2 cellular contexts compared by ENCODE assay signal in the genomic region with DNA sequence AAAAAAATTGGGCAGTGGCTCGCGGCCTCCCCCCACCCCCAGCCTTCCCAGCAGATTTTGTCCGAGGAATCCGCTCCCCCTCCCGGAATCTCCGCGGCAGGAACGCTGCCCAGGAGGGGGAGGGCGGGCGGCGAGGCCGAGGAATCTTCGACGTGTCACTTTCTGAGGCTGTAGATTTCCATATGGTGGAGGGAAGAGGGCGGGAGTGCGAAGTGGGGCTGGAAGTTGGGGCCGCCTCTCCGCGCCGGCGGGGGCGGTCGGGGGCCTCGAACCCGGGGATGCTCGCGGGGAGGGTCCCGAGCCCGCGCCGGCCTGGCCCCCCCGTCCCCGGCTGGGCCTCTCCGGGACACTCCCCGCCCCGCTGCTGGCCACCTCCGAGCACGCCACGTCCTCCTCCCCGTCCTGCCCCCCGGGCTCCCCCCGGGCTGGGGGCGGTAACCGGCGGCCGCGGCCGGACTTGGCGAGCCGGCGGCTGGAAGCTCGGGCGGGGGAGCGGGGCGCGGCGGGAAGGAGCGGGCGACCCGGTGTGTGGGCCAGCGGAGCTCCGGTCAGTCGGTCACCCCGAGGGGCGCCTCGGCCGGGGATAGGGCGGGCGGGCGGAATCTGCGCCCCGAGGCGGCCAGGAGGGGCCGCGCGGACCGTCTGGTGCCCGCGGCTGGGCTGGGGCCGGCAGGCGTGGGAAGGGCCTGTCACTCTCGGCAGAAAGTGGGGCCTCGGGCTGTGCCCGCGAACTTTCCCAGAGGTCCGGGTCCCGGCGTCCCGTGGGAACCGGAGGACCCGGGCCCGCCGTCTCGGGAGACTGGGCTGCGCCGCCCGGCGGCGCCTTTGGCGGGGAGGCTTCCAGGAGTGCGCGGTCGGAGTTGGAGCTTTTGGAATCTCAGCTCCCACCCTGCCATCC.
A peak's percentile ranks its signal among the peaks of the same experiment; 100 is the strongest.
TF ChIP-seq lines count a peak whose summit lies in the region.

No MANE protein-coding gene starts in this region.

TF ChIP-seq in HEK293, 187 proteins besides CTCF, POLR2A, EP300 and RAD21 (continued from another document):
- TF ChIP-seq ZNF398 (tag by site-specific recombination; IDR thresholded peaks at IDR 0.05) (peak; percentile 83), ZNF391 (tag by site-specific recombination; IDR thresholded peaks at IDR 0.05; ENCODE audit: borderline replicate concordance, low read depth) (no peak), ZXDB (tag by site-specific recombination; IDR thresholded peaks at IDR 0.05) (no peak)
- TF ChIP-seq, protein P1, sequence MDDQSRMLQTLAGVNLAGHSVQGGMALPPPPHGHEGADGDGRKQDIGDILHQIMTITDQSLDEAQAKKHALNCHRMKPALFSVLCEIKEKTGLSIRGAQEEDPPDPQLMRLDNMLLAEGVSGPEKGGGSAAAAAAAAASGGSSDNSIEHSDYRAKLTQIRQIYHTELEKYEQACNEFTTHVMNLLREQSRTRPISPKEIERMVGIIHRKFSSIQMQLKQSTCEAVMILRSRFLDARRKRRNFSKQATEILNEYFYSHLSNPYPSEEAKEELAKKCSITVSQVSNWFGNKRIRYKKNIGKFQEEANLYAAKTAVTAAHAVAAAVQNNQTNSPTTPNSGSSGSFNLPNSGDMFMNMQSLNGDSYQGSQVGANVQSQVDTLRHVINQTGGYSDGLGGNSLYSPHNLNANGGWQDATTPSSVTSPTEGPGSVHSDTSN (CRISPR knock-in tag; IDR thresholded peaks at IDR 0.05) = 0 out of 2 replicates have a peak, but pooled peaks have one; percentile 42
- TF ChIP-seq, protein P2, sequence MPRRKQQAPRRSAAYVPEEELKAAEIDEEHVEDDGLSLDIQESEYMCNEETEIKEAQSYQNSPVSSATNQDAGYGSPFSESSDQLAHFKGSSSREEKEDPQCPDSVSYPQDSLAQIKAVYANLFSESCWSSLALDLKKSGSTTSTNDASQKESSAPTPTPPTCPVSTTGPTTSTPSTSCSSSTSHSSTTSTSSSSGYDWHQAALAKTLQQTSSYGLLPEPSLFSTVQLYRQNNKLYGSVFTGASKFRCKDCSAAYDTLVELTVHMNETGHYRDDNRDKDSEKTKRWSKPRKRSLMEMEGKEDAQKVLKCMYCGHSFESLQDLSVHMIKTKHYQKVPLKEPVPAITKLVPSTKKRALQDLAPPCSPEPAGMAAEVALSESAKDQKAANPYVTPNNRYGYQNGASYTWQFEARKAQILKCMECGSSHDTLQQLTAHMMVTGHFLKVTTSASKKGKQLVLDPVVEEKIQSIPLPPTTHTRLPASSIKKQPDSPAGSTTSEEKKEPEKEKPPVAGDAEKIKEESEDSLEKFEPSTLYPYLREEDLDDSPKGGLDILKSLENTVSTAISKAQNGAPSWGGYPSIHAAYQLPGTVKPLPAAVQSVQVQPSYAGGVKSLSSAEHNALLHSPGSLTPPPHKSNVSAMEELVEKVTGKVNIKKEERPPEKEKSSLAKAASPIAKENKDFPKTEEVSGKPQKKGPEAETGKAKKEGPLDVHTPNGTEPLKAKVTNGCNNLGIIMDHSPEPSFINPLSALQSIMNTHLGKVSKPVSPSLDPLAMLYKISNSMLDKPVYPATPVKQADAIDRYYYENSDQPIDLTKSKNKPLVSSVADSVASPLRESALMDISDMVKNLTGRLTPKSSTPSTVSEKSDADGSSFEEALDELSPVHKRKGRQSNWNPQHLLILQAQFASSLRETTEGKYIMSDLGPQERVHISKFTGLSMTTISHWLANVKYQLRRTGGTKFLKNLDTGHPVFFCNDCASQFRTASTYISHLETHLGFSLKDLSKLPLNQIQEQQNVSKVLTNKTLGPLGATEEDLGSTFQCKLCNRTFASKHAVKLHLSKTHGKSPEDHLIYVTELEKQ (tag by site-specific recombination; IDR thresholded peaks at IDR 0.05; ENCODE audit: borderline replicate concordance) = no peak
TF ChIP-seq in HEK293: peak in this region for 17.

TF ChIP-seq in HepG2, 621 proteins besides CTCF, POLR2A, EP300 and RAD21 (continued from another document and continues in another):
- TF ChIP-seq, protein P3, sequence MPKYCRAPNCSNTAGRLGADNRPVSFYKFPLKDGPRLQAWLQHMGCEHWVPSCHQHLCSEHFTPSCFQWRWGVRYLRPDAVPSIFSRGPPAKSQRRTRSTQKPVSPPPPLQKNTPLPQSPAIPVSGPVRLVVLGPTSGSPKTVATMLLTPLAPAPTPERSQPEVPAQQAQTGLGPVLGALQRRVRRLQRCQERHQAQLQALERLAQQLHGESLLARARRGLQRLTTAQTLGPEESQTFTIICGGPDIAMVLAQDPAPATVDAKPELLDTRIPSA (CRISPR knock-in tag; IDR thresholded peaks at IDR 0.05; ENCODE audit: borderline replicate concordance) = no peak
- TF ChIP-seq, protein P4, sequence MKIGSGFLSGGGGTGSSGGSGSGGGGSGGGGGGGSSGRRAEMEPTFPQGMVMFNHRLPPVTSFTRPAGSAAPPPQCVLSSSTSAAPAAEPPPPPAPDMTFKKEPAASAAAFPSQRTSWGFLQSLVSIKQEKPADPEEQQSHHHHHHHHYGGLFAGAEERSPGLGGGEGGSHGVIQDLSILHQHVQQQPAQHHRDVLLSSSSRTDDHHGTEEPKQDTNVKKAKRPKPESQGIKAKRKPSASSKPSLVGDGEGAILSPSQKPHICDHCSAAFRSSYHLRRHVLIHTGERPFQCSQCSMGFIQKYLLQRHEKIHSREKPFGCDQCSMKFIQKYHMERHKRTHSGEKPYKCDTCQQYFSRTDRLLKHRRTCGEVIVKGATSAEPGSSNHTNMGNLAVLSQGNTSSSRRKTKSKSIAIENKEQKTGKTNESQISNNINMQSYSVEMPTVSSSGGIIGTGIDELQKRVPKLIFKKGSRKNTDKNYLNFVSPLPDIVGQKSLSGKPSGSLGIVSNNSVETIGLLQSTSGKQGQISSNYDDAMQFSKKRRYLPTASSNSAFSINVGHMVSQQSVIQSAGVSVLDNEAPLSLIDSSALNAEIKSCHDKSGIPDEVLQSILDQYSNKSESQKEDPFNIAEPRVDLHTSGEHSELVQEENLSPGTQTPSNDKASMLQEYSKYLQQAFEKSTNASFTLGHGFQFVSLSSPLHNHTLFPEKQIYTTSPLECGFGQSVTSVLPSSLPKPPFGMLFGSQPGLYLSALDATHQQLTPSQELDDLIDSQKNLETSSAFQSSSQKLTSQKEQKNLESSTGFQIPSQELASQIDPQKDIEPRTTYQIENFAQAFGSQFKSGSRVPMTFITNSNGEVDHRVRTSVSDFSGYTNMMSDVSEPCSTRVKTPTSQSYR (CRISPR knock-in tag; IDR thresholded peaks at IDR 0.05; ENCODE audit: borderline replicate concordance) = peak; percentile 80
- no peak for TF ChIP-seq KIAA2018 (CRISPR knock-in tag; IDR thresholded peaks at IDR 0.05; ENCODE audit: borderline replicate concordance)
- TF ChIP-seq MTF1 (CRISPR knock-in tag; IDR thresholded peaks at IDR 0.05) = no peak; the same call in 1 of the 2 replicates
- TF ChIP-seq ZNF570 (CRISPR knock-in tag; IDR thresholded peaks at IDR 0.05; ENCODE audit: borderline replicate concordance) = no peak
- TF ChIP-seq ZNF3 (CRISPR knock-in tag; IDR thresholded peaks at IDR 0.05) = no peak
- peak; percentile 11; the same call in 1 of the 2 replicates for TF ChIP-seq ZNF333 (CRISPR knock-in tag; IDR thresholded peaks at IDR 0.05; ENCODE audit: borderline replicate concordance)
- TF ChIP-seq ZNF713 (CRISPR knock-in tag; IDR thresholded peaks at IDR 0.05) = no peak
- TF ChIP-seq HOXA3 (CRISPR knock-in tag; IDR thresholded peaks at IDR 0.05) = peak; percentile 34; the same call in 1 of the 2 replicates
- TF ChIP-seq HNRNPK (IDR thresholded peaks at IDR 0.05; ENCODE audit: low read depth, low read length, poor library complexity, severe bottlenecking) = no peak
- no peak for TF ChIP-seq ADNP (CRISPR knock-in tag; IDR thresholded peaks at IDR 0.05)
- peak; percentile 98 for TF ChIP-seq AGO2 (optimal IDR thresholded peaks at IDR 0.05; ENCODE audit: low read depth, low read length)
- TF ChIP-seq PTBP1 (IDR thresholded peaks at IDR 0.05; ENCODE audit: low read depth, low read length, poor library complexity, severe bottlenecking) = no peak
- no peak for TF ChIP-seq MAFG (CRISPR knock-in tag; IDR thresholded peaks at IDR 0.05)
- no peak; the same call in none of the 2 replicates for TF ChIP-seq BCL6 (CRISPR knock-in tag; IDR thresholded peaks at IDR 0.05)
- no peak for TF ChIP-seq ZFP41 (CRISPR knock-in tag; IDR thresholded peaks at IDR 0.05; ENCODE audit: borderline replicate concordance)
- TF ChIP-seq PCBP1 (IDR thresholded peaks at IDR 0.05; ENCODE audit: borderline replicate concordance, low read depth, low read length) = 0 out of 2 replicates have a peak, but pooled peaks have one; percentile 14
- TF ChIP-seq ZBTB7A (CRISPR knock-in tag; IDR thresholded peaks at IDR 0.05) = no peak
- TF ChIP-seq IKZF5 (CRISPR knock-in tag; IDR thresholded peaks at IDR 0.05) = no peak; the same call in 1 of the 2 replicates
- TF ChIP-seq ZSCAN12 (CRISPR knock-in tag; IDR thresholded peaks at IDR 0.05) = no peak
- TF ChIP-seq, protein P5, sequence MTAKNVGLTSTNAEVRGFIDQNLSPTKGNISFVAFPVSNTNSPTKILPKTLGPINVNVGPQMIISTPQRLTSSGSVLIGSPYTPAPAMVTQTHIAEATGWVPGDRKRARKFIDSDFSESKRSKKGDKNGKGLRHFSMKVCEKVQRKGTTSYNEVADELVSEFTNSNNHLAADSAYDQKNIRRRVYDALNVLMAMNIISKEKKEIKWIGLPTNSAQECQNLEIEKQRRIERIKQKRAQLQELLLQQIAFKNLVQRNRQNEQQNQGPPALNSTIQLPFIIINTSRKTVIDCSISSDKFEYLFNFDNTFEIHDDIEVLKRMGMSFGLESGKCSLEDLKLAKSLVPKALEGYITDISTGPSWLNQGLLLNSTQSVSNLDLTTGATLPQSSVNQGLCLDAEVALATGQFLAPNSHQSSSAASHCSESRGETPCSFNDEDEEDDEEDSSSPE (CRISPR knock-in tag; IDR thresholded peaks at IDR 0.05) = 0 out of 2 replicates have a peak, but pooled peaks have one; percentile 47
- peak; percentile 36; the same call in 1 of the 2 replicates for TF ChIP-seq NCOA2 (CRISPR knock-in tag; IDR thresholded peaks at IDR 0.05)
- TF ChIP-seq SSRP1 (CRISPR knock-in tag; IDR thresholded peaks at IDR 0.05) = 0 out of 2 replicates have a peak, but pooled peaks have one; percentile 3
